ENCODE assay signal across 24 cellular contexts in genomic region chr5:103454774-103455173, GRCh38.
"Had no signal": no experiment of that assay in that cellular context is flagged by ENCODE, and none has a peak within 500 bp of the region (broad histone marks: within the 10 kb centered on the region; RNA-seq: fewer than 3 reads in every experiment).

No MANE protein-coding gene starts in this region.

- H3K36me3 ChIP-seq: ovary, right atrium auricular region, stomach, suprapubic skin, tibial nerve, vagina had no signal

- H3K9me3 ChIP-seq: ovary, psoas muscle, right atrium auricular region, stomach, suprapubic skin, tibial nerve, vagina had no signal

- DNase-seq: activated CD4-positive, alpha-beta T cell treated with anti-CD3 and anti-CD28 coated beads for 4 hours; activated CD4-positive, alpha-beta T cell treated with anti-CD3 and anti-CD28 coated beads, Interleukin-2, amount 50 U/mL, for 48 hours; activated CD4-positive, CD25-positive, alpha-beta regulatory T cell; activated CD8-positive, alpha-beta memory T cell treated with anti-CD3 and anti-CD28 coated beads, Interleukin-2, amount 50 U/mL, for 48 hours; activated naive CD4-positive, alpha-beta T cell treated with Interleukin-2 at 50 U/mL for 16 hours; activated naive CD8-positive, alpha-beta T cell treated with anti-CD3 and anti-CD28 coated beads for 36 hours; activated T-cell treated with anti-CD3 and anti-CD28 coated beads, Interleukin-2, amount 50 U/mL, for 4 hours; effector CD4-positive, alpha-beta T cell; erythroblast; foreskin keratinocyte; left colon; natural killer cell; ovary; psoas muscle; stimulated activated CD4-positive, alpha-beta T cell treated with anti-CD3 and anti-CD28 coated beads, Interleukin-2, amount 100 ng/mL, for 24 hours; stomach; T-helper 17 cell had no signal

- ATAC-seq: activated T-cell treated with anti-CD3 and anti-CD28 coated beads, Interleukin-2, amount 50 U/mL, for 4 hours; foreskin keratinocyte; left colon; natural killer cell; psoas muscle; stimulated activated effector memory CD8-positive, alpha-beta T cell treated with anti-CD3 and anti-CD28 coated beads, Interleukin-12 subunit alpha, Interleukin-12 subunit beta, amount 100 ng/mL, for 72 hours; T-helper 17 cell had no signal

- H3K27me3 ChIP-seq: foreskin keratinocyte, ovary, right atrium auricular region, stomach, suprapubic skin, tibial nerve, vagina had no signal

- H3K27ac ChIP-seq: foreskin keratinocyte, ovary, psoas muscle, right atrium auricular region, skin epidermis, stomach, suprapubic skin, tibial nerve, vagina had no signal

- H3K4me3 ChIP-seq: lung, ovary, psoas muscle, right atrium auricular region, skin epidermis, stomach, suprapubic skin, tibial nerve, vagina had no signal

- H3K4me1 ChIP-seq: foreskin keratinocyte, right atrium auricular region, stomach, vagina had no signal
